23 cellular contexts compared by ENCODE assay signal in genomic region chr2:190653931-190654330, GRCh38. TPM values are rescaled to one million over a fixed set of nuclear protein-coding genes. Genes with fewer than 3 reads are reported as not detected.
DNase-seq lines count a peak whose midpoint lies in the region; ATAC-seq, FAIRE-seq and TF ChIP-seq lines count a peak whose summit lies in the region.
"Had no signal": no experiment of that assay in that cellular context is flagged by ENCODE, and none has a peak within 500 bp of the region (broad histone marks: within the 10 kb centered on the region; RNA-seq: fewer than 3 reads in every experiment).

No MANE protein-coding gene starts in this region.

- H4K20me1 ChIP-seq in IMR-90 (ENCODE audit: insufficient read depth, low read length) (peaks cover 41% of the 10 kb centered on the region; the same call in 1 of the 2 replicates), keratinocyte (ENCODE audit: control insufficient read depth, extremely low read depth, insufficient read depth, low read length) (peaks cover 4% of the 10 kb centered on the region)

- H3K79me1 ChIP-seq in IMR-90 (ENCODE audit: low read depth in 1 of 2, low read length in 2 of 2), result peaks cover 28 to 75% of the 10 kb centered on the region in 2 experiments

- H3K4ac ChIP-seq in IMR-90 (ENCODE audit: low read depth, low read length), result no peak overlapping the region

- H3K4me2 ChIP-seq in IMR-90 (ENCODE audit: low read depth, low read length) (no peak overlapping the region), keratinocyte (ENCODE audit: control insufficient read depth, extremely low read depth, insufficient read depth, low read depth, low read length) (peak overlapping the region; percentile 71)

- H3K36me3 ChIP-seq in left ventricle myocardium inferior (no peaks in the 10 kb centered on the region), IMR-90 (ENCODE audit: control insufficient read depth, insufficient read depth, low read length) (no peaks in the 10 kb centered on the region; the same call in 1 of the 2 replicates), bronchial epithelial cell (ENCODE audit: control insufficient read depth, insufficient read depth, low read length) (no peaks in the 10 kb centered on the region), keratinocyte (ENCODE audit: control insufficient read depth in 2 of 2, extremely low read depth in 1 of 2, insufficient read depth in 2 of 2, low read length in 2 of 2) (no peaks in the 10 kb centered on the region)

- H4K5ac ChIP-seq in IMR-90 (ENCODE audit: low read depth, low read length), result no peak overlapping the region

- POLR2A ChIA-PET in IMR-90 (lab: Charles Lee; ENCODE audit: unreplicated experiment), result no interaction called here

- CTCF ChIA-PET in IMR-90 (lab: Yijun Ruan, JAX), result no interaction called here

- no peak for TF ChIP-seq POLR2A in IMR-90 (IDR thresholded peaks at IDR 0.05; ENCODE audit: low read depth, low read length)

- TF ChIP-seq CTCF in left ventricle myocardium inferior (IDR thresholded peaks at IDR 0.05; ENCODE audit: borderline replicate concordance) (no peak), IMR-90 (conservative IDR thresholded peaks at IDR 0.05; ENCODE audit: low read depth, low read length) (no peak), bronchial epithelial cell (IDR thresholded peaks at IDR 0.05; ENCODE audit: insufficient read depth, low read length, severe bottlenecking) (no peak), keratinocyte (optimal IDR thresholded peaks at IDR 0.05 in 1 of 3, IDR thresholded peaks at IDR 0.05 in 1 of 3, conservative IDR thresholded peaks at IDR 0.05 in 1 of 3; ENCODE audit: extremely low read depth in 1 of 3, insufficient read depth in 2 of 3, low read length in 3 of 3) (no peak)

- no peak overlapping the region for H2AK9ac ChIP-seq in IMR-90 (replicated peaks; ENCODE audit: low read depth, low read length, poor library complexity)

- H2BK120ac ChIP-seq in IMR-90 (ENCODE audit: low read depth, low read length), result no peak overlapping the region

- ATAC-seq in IMR-90 (ENCODE audit: low read depth) (no peak), GM21526 (IDR thresholded peaks at IDR 0.05; ENCODE audit: low FRiP score, unreplicated experiment) (no peak)
- ATAC-seq: HepG2, Right ventricle myocardium inferior had no signal

- no peak overlapping the region for H3K56ac ChIP-seq in IMR-90 (ENCODE audit: extremely low read depth, insufficient read depth, low read length)

- in situ Hi-C loops in IMR-90 (cut with MboI; ENCODE audit: low sequenced_read_pairs) (no loop called here), ACHN (cut with HindIII; ENCODE audit: low pct_ligation_motif_present, low pct_unique_long_range_greater_than_20kb, low sequenced_read_pairs) (no loop called here)

- H3K9me1 ChIP-seq in IMR-90 (ENCODE audit: insufficient read depth, low read length) (peaks cover 14% of the 10 kb centered on the region), keratinocyte (ENCODE audit: control insufficient read depth, extremely low read depth, insufficient read depth, low read length) (peaks cover 3% of the 10 kb centered on the region)

- H2BK5ac ChIP-seq in IMR-90 (ENCODE audit: low read depth, low read length, poor library complexity, severe bottlenecking), result no peak overlapping the region

- H3K27ac ChIP-seq in left ventricle myocardium inferior (replicated peaks) (peak overlapping the region; percentile 50), IMR-90 (ENCODE audit: insufficient read depth, low read length) (no peak overlapping the region), keratinocyte (ENCODE audit: control insufficient read depth, insufficient read depth, low read length) (peak overlapping the region; percentile 38)
- H3K27ac ChIP-seq: HL-60, SJSA1 had no signal

- intact Hi-C loops in left ventricle myocardium inferior (cut with micrococcal nuclease) (loop anchor here (5.0 kb wide), 1 partner anchor 122 kb away; the partner anchor contains the start of gene NEMP2), cardiac septum (cut with DNase I) (loop anchor here (5.0 to 10.0 kb wide), 2 partner anchors 72 to 361 kb away; partner anchors contain the start of gene STAT1), IMR-90 (cut with micrococcal nuclease) (no loop called here)

- no peak overlapping the region for H2BK20ac ChIP-seq in IMR-90 (ENCODE audit: low read depth, low read length)

- no peak overlapping the region for H3K18ac ChIP-seq in IMR-90 (ENCODE audit: low read depth, low read length)

- no peak overlapping the region for H3K4me3 ChIP-seq in left ventricle myocardium inferior
- no peak overlapping the region for H3K4me3 ChIP-seq in IMR-90 (ENCODE audit: insufficient read depth, low read depth, low read length)
- no peak overlapping the region for H3K4me3 ChIP-seq in bronchial epithelial cell (ENCODE audit: low read depth, low read length)
- no peak overlapping the region for H3K4me3 ChIP-seq in keratinocyte (ENCODE audit: control insufficient read depth in 2 of 3, extremely low read depth in 1 of 3, insufficient read depth in 2 of 3, low read depth in 1 of 3, low read length in 3 of 3)
- H3K4me3 ChIP-seq: SJSA1 had no signal

- no peaks in the 10 kb centered on the region for H3K9me3 ChIP-seq in left ventricle myocardium inferior (replicated peaks)
- H3K9me3 ChIP-seq in IMR-90 (ENCODE audit: control insufficient read depth, insufficient read depth, low read length), result no peaks in the 10 kb centered on the region
- no peaks in the 10 kb centered on the region for H3K9me3 ChIP-seq in keratinocyte (ENCODE audit: control insufficient read depth, low read depth, low read length)
- H3K9me3 ChIP-seq: SJSA1 had no signal

- FAIRE-seq in bronchial epithelial cell (lab: Jason Lieb, UNC) (no peak), keratinocyte (lab: Jason Lieb, UNC) (no peak)
- FAIRE-seq: D721Med, HepG2, RCC 7860 had no signal

- DNase-seq in left ventricle myocardium inferior (no peak), cardiac septum (ENCODE audit: low spot score) (no peak), IMR-90 (no peak), bronchial epithelial cell (ENCODE audit: low read depth) (peak; percentile 55), keratinocyte (ENCODE audit: low read depth, low spot score) (no peak), ACHN (no peak), NCI-H446 (lab: John Stamatoyannopoulos, UW) (no peak)
- DNase-seq: DMS79 treated with DMSO at 0.1 percent for 48 hours, H9, KBM-7, NCI-H1092, NCI-H1436, NCI-H187 treated with DMSO at 0.1 percent for 48 hours, NCI-H2107, NCI-H510A, NCI-H82 had no signal

- dilution Hi-C loops in IMR-90 (cut with HindIII; ENCODE audit: low sequenced_read_pairs, unreplicated experiment), result no loop called here
- dilution Hi-C loops in keratinocyte (cut with MboI; ENCODE audit: extremely low pct_ligation_motif_present, low sequenced_read_pairs), result no loop called here

- no TSS peak for BruUV-seq in IMR-90 (replicated peaks; lab: Mats Ljungman, UMichigan)

- H3K9ac ChIP-seq in IMR-90 (ENCODE audit: low read depth, low read length) (no peak overlapping the region), keratinocyte (ENCODE audit: control insufficient read depth, extremely low read depth, insufficient read depth, low read length) (no peak overlapping the region)

- H2BK15ac ChIP-seq in IMR-90 (ENCODE audit: low read depth, low read length), result no peak overlapping the region

- H4K91ac ChIP-seq in IMR-90 (ENCODE audit: insufficient read depth, low read depth, low read length), result no peak overlapping the region

- H3K14ac ChIP-seq in IMR-90 (replicated peaks; ENCODE audit: low read depth, low read length), result peak overlapping the region; percentile 24; the same call in 1 of the 2 replicates

- H3K23ac ChIP-seq in IMR-90 (ENCODE audit: low read depth, low read length), result peak overlapping the region; percentile 39

- no peak overlapping the region for H4K8ac ChIP-seq in IMR-90 (ENCODE audit: low read depth in 2 of 2, low read length in 2 of 2)

- H3K4me1 ChIP-seq in left ventricle myocardium inferior (peaks cover 97% of the 10 kb centered on the region), IMR-90 (ENCODE audit: control insufficient read depth, insufficient read depth, low read length) (peaks cover 6% of the 10 kb centered on the region), keratinocyte (ENCODE audit: control insufficient read depth, extremely low read depth, insufficient read depth, low read length) (peaks cover 32% of the 10 kb centered on the region)

- no peak for TF ChIP-seq RAD21 in IMR-90 (IDR thresholded peaks at IDR 0.05; ENCODE audit: low read length)

- H3K27me3 ChIP-seq in left ventricle myocardium inferior (ENCODE audit: low read depth), result no peaks in the 10 kb centered on the region
- H3K27me3 ChIP-seq in IMR-90 (ENCODE audit: control insufficient read depth, insufficient read depth, low read length), result no peaks in the 10 kb centered on the region
- no peaks in the 10 kb centered on the region for H3K27me3 ChIP-seq in bronchial epithelial cell (ENCODE audit: control insufficient read depth, insufficient read depth, low read length)
- H3K27me3 ChIP-seq in keratinocyte (ENCODE audit: control insufficient read depth, extremely low read depth, insufficient read depth, low read length), result no peaks in the 10 kb centered on the region
- H3K27me3 ChIP-seq: SJSA1 had no signal

- H2AFZ ChIP-seq in IMR-90 (replicated peaks; ENCODE audit: low read length, poor library complexity) (no peak overlapping the region), keratinocyte (ENCODE audit: control insufficient read depth, low read length) (no peak overlapping the region)

- peaks cover 88% of the 10 kb centered on the region for H3K79me2 ChIP-seq in keratinocyte (ENCODE audit: control insufficient read depth, insufficient read depth, low read length)

- H2AK5ac ChIP-seq in IMR-90 (ENCODE audit: low read depth, low read length), result no peak overlapping the region

TF ChIP-seq in IMR-90, 13 proteins besides CTCF, POLR2A, EP300 and RAD21:
- TF ChIP-seq CHD1 (IDR thresholded peaks at IDR 0.05; ENCODE audit: low read depth, low read length) (no peak), CEBPB (IDR thresholded peaks at IDR 0.05; ENCODE audit: low read depth, low read length) (no peak), MXI1 (IDR thresholded peaks at IDR 0.05; ENCODE audit: borderline replicate concordance, low read depth, low read length) (no peak)

RNA-seq across cellular contexts. Expression of gene NAB1, which starts 5.0 kb away (rescaled TPM):
- 30.2 TPM for total RNA-seq in left ventricle myocardium inferior
- 35.4 TPM for total RNA-seq in cardiac septum
- 31.2 and 33.6 TPM in 2 replicates for total RNA-seq in IMR-90 (2012; rRNA removed)
- polyA plus RNA-seq in IMR-90 (2012; rRNA removed), result 9.6 and 11.9 TPM in 2 replicates
- 4.2 and 5.0 TPM in 2 replicates for polyA plus RNA-seq in IMR-90 (2012; cell fraction: cytosol; rRNA removed)
- polyA plus RNA-seq in IMR-90 (2012; cell fraction: nucleus; rRNA removed; ENCODE audit: low replicate concordance), result 10.8 and 32.4 TPM in 2 replicates
- total RNA-seq in bronchial epithelial cell, result 92.4 and 106 TPM in 2 replicates
- polyA plus RNA-seq in keratinocyte, result 10.7 to 24.3 TPM (median 21.6 TPM) in 3 replicates
- polyA plus RNA-seq in keratinocyte (2011; ENCODE audit: low read depth), result 21.8 TPM
- 11.1 and 17.6 TPM in 2 replicates for polyA plus RNA-seq in keratinocyte (2011; cell fraction: cytosol; rRNA removed)
- 24.7 and 34.3 TPM in 2 replicates for polyA plus RNA-seq in keratinocyte (2011; cell fraction: nucleus; rRNA removed)
- polyA plus RNA-seq in keratinocyte (2012; ENCODE audit: low replicate concordance), result 11.5 and 14.0 TPM in 2 replicates
- 13.7 to 31.7 TPM (median 30.7 TPM) in 3 replicates for polyA minus RNA-seq in keratinocyte
- polyA minus RNA-seq in keratinocyte (2011; cell fraction: cytosol; rRNA and poly(A)+ RNA removed), result 21.3 TPM
- polyA minus RNA-seq in keratinocyte (2011; cell fraction: nucleus; rRNA and poly(A)+ RNA removed), result 11.8 and 28.2 TPM in 2 replicates
